Comparison of ENCODE assay signal across 9 cellular contexts in genomic region chr1:200837931-200838571, GRCh38. TPM values are rescaled to one million over a fixed set of nuclear protein-coding genes. Genes with fewer than 3 reads are reported as not detected.
DNase-seq lines count a peak whose midpoint lies in the region; ATAC-seq and TF ChIP-seq lines count a peak whose summit lies in the region.
"Had no signal": no experiment of that assay in that cellular context is flagged by ENCODE, and none has a peak within 500 bp of the region (broad histone marks: within the 10 kb centered on the region; RNA-seq: fewer than 3 reads in every experiment).

No MANE protein-coding gene starts in this region.

- TF ChIP-seq CTCF in MCF 10A (IDR thresholded peaks at IDR 0.05; ENCODE audit: unreplicated experiment) (peak; percentile 67), breast epithelium (IDR thresholded peaks at IDR 0.05) (peak in 1 of 3 donors; percentile 36), Panc1 (IDR thresholded peaks at IDR 0.05) (peak; percentile 43; the same call in 1 of the 2 replicates), type B pancreatic cell (conservative IDR thresholded peaks at IDR 0.05) (peak; percentile 72)

- in situ Hi-C loops in Panc1 (cut with HindIII; ENCODE audit: low pct_unique_long_range_greater_than_20kb, low sequenced_read_pairs) = no loop called here

- H3K36me3 ChIP-seq in breast epithelium (no peaks in the 10 kb centered on the region), Panc1 (ENCODE audit: control insufficient read depth, insufficient read depth, low read length) (peaks cover 5% of the 10 kb centered on the region; the same call in 1 of the 2 replicates)
- no peaks in the 10 kb centered on the region for H3K36me3 ChIP-seq in naive thymus-derived CD4-positive, alpha-beta T cell (ENCODE audit: control insufficient read depth in 2 of 3, insufficient read depth in 3 of 3, low read length in 3 of 3)

- CTCF ChIA-PET in MCF 10A (lab: Yijun Ruan, JAX) (interaction anchor here (0.5 to 9.5 kb wide), 37 partner anchors 10 to 470 kb away, joined by 3 to 84 read pairs (median 3); partner anchors contain the start of gene KIF14), Panc1 (lab: Charles Lee) (no interaction called here)
- CTCF ChIA-PET in naive thymus-derived CD4-positive, alpha-beta T cell (lab: Charles Lee) = no interaction called here

- peaks cover 50% of the 10 kb centered on the region for H3K36me3 Mint-ChIP-seq in MCF 10A (ENCODE audit: insufficient read depth, unreplicated experiment)
- peaks cover 33% of the 10 kb centered on the region for H3K36me3 Mint-ChIP-seq in type B pancreatic cell
- peaks cover 0 to 27% (median 24%) of the 10 kb centered on the region in 5 donors for H3K36me3 Mint-ChIP-seq in naive thymus-derived CD4-positive, alpha-beta T cell

- no peak overlapping the region for H3K4me3 ChIP-seq in breast epithelium
- H3K4me3 ChIP-seq in Panc1 (ENCODE audit: low read depth in 2 of 2, low read length in 2 of 2) = no peak overlapping the region
- H3K4me3 ChIP-seq in naive thymus-derived CD4-positive, alpha-beta T cell (ENCODE audit: low read length) = no peak overlapping the region

- H3K27ac Mint-ChIP-seq in MCF 10A (ENCODE audit: low read depth, unreplicated experiment) = no peak overlapping the region
- H3K27ac Mint-ChIP-seq in type B pancreatic cell = no peak overlapping the region
- H3K27ac Mint-ChIP-seq in naive thymus-derived CD4-positive, alpha-beta T cell = no peak overlapping the region
- H3K27ac Mint-ChIP-seq: IgD-negative memory B cell had no signal

- H3K9me3 Mint-ChIP-seq in MCF 10A (ENCODE audit: unreplicated experiment) = no peaks in the 10 kb centered on the region
- peaks cover 6% of the 10 kb centered on the region for H3K9me3 Mint-ChIP-seq in type B pancreatic cell
- H3K9me3 Mint-ChIP-seq in naive thymus-derived CD4-positive, alpha-beta T cell = peaks cover 0 to 9% (median 0%) of the 10 kb centered on the region in 11 donors
- H3K9me3 Mint-ChIP-seq: IgD-negative memory B cell had no signal

- H3K27me3 ChIP-seq in breast epithelium (no peaks in the 10 kb centered on the region), Panc1 (ENCODE audit: control insufficient read depth, insufficient read depth, low read length) (no peaks in the 10 kb centered on the region)
- no peaks in the 10 kb centered on the region for H3K27me3 ChIP-seq in naive thymus-derived CD4-positive, alpha-beta T cell (ENCODE audit: control insufficient read depth in 2 of 2, insufficient read depth in 2 of 2, low read length in 2 of 2)

- no peak overlapping the region for H3K4me3 Mint-ChIP-seq in MCF 10A (ENCODE audit: unreplicated experiment)
- H3K4me3 Mint-ChIP-seq in type B pancreatic cell = no peak overlapping the region
- no peak overlapping the region for H3K4me3 Mint-ChIP-seq in naive thymus-derived CD4-positive, alpha-beta T cell
- H3K4me3 Mint-ChIP-seq: IgD-negative memory B cell had no signal

- TF ChIP-seq POLR2A in breast epithelium (IDR thresholded peaks at IDR 0.05) = no peak

- POLR2A ChIA-PET in MCF 10A (lab: Yijun Ruan, JAX) (interaction anchor here (0.6 to 2.6 kb wide), 8 partner anchors 8 to 280 kb away, joined by 3 to 14 read pairs (median 4); partner anchors contain the start of genes CAMSAP2 and DDX59), Panc1 (lab: Charles Lee) (no interaction called here)
- POLR2A ChIA-PET in naive thymus-derived CD4-positive, alpha-beta T cell (lab: Charles Lee) = no interaction called here

- peaks cover 16% of the 10 kb centered on the region for H3K4me1 Mint-ChIP-seq in MCF 10A (ENCODE audit: insufficient read depth, unreplicated experiment)
- no peaks in the 10 kb centered on the region for H3K4me1 Mint-ChIP-seq in type B pancreatic cell (ENCODE audit: unreplicated experiment)
- H3K4me1 Mint-ChIP-seq in naive thymus-derived CD4-positive, alpha-beta T cell = peaks cover 0 to 1% (median 0%) of the 10 kb centered on the region in 7 donors
- H3K4me1 Mint-ChIP-seq: IgD-negative memory B cell had no signal

- ATAC-seq in Panc1 (no peak), GM21515 (IDR thresholded peaks at IDR 0.05; ENCODE audit: unreplicated experiment) (no peak)
- no peak for ATAC-seq in naive thymus-derived CD4-positive, alpha-beta T cell

- H3K9me3 ChIP-seq in breast epithelium (no peaks in the 10 kb centered on the region), Panc1 (ENCODE audit: control insufficient read depth, insufficient read depth, low read depth, low read length) (no peaks in the 10 kb centered on the region)
- no peaks in the 10 kb centered on the region for H3K9me3 ChIP-seq in naive thymus-derived CD4-positive, alpha-beta T cell (ENCODE audit: control insufficient read depth in 2 of 3, low read length in 3 of 3)

- BruUV-seq in MCF 10A (replicated peaks; lab: Mats Ljungman, UMichigan) = no TSS peak
- BruUV-seq in Panc1 (replicated peaks; lab: Mats Ljungman, UMichigan) = no TSS peak

- H3K27me3 Mint-ChIP-seq in MCF 10A (ENCODE audit: insufficient read depth, unreplicated experiment) (no peaks in the 10 kb centered on the region), type B pancreatic cell (no peaks in the 10 kb centered on the region)
- no peaks in the 10 kb centered on the region for H3K27me3 Mint-ChIP-seq in naive thymus-derived CD4-positive, alpha-beta T cell
- H3K27me3 Mint-ChIP-seq: IgD-negative memory B cell had no signal

- H3K27ac ChIP-seq in breast epithelium (no peak overlapping the region), Panc1 (ENCODE audit: low read length) (no peak overlapping the region)
- no peak overlapping the region for H3K27ac ChIP-seq in naive thymus-derived CD4-positive, alpha-beta T cell (ENCODE audit: low read depth, low read length)

- H3K4me1 ChIP-seq in breast epithelium = no peaks in the 10 kb centered on the region
- H3K4me1 ChIP-seq in Panc1 (ENCODE audit: control insufficient read depth, insufficient read depth, low read length) = no peaks in the 10 kb centered on the region
- no peaks in the 10 kb centered on the region for H3K4me1 ChIP-seq in naive thymus-derived CD4-positive, alpha-beta T cell (ENCODE audit: control insufficient read depth in 2 of 2, insufficient read depth in 2 of 2, low read length in 2 of 2)

- DNase-seq in MCF 10A (ENCODE audit: unreplicated experiment) = peak; percentile 45
- no peak for DNase-seq in breast epithelium (ENCODE audit: low spot score in 2 of 2)
- DNase-seq in Panc1 (ENCODE audit: low read depth, low spot score) = no peak
- DNase-seq in fibroblast of peridontal ligament (ENCODE audit: extremely low read depth) = peak; percentile 53
- no peak for DNase-seq in type B pancreatic cell (ENCODE audit: extremely low spot score, unreplicated experiment)
- DNase-seq in naive thymus-derived CD4-positive, alpha-beta T cell = no peak
- no peak for DNase-seq in head of caudate nucleus

- intact Hi-C loops in MCF 10A (cut with micrococcal nuclease) = loop anchor here (1.0 kb wide), 4 partner anchors 205 to 279 kb away; no protein-coding TSS in a partner anchor
- intact Hi-C loops in breast epithelium (cut with DNase I; ENCODE audit: low total_unique reads) = no loop called here
- intact Hi-C loops in Panc1 (cut with micrococcal nuclease; ENCODE audit: unreplicated experiment) = loop anchor here (10.0 kb wide), 1 partner anchor 213 kb away; the partner anchor contains the start of gene KIF14
- intact Hi-C loops in naive thymus-derived CD4-positive, alpha-beta T cell (cut with micrococcal nuclease) = no loop called here
- intact Hi-C loops in head of caudate nucleus (cut with DNase I) = no loop called here

RNA-seq across cellular contexts. Expression of gene GPR25, which starts 34.7 kb away (rescaled TPM):
- total RNA-seq in MCF 10A (2022) = 0.25 and 0.68 TPM in 2 replicates
- total RNA-seq in breast epithelium = under 1 TPM in 1 of 3 donors, not detected in 2; 0.29 TPM
- total RNA-seq in Panc1 (2021; ENCODE audit: unreplicated experiment) = not detected
- not detected for polyA plus RNA-seq in Panc1 (2012; ENCODE audit: insufficient read length)
- not detected in 2 replicates for total RNA-seq in type B pancreatic cell (ENCODE audit: low replicate concordance)
- 1 to 10 TPM in 2 of 5 experiments, under 1 TPM in 2, not detected in 1; 0.48 to 1.3 (median 0.95) TPM for total RNA-seq in naive thymus-derived CD4-positive, alpha-beta T cell
- 1 to 10 TPM in 1 of 2 donors, under 1 TPM in 1; 0.66 to 1.8 TPM for polyA plus RNA-seq in naive thymus-derived CD4-positive, alpha-beta T cell

RNA-seq across cellular contexts. Expression of gene INAVA, which starts 56.6 kb away (rescaled TPM):
- total RNA-seq in MCF 10A (2022) = 25.1 and 30.5 TPM in 2 replicates
- total RNA-seq in breast epithelium = 1 to 10 TPM in 2 of 3 donors, not detected in 1; 1.0 to 7.5 TPM
- total RNA-seq in Panc1 (2021; ENCODE audit: unreplicated experiment) = 3.6 TPM
- 3.3 TPM for polyA plus RNA-seq in Panc1 (2012; ENCODE audit: insufficient read length)
- 37.6 and 38.4 TPM in 2 replicates for total RNA-seq in type B pancreatic cell (ENCODE audit: low replicate concordance)
- total RNA-seq in naive thymus-derived CD4-positive, alpha-beta T cell = under 1 TPM in 1 of 5 experiments, not detected in 4; 0.51 TPM
- polyA plus RNA-seq in naive thymus-derived CD4-positive, alpha-beta T cell = not detected
- polyA plus RNA-seq: IgD-negative memory B cell had no signal

Comparison
In these comparisons a context has a peak if more than half of its experiments do, and no peak if none do; other contexts are left out.
1. DNase-seq: peak in MCF 10A (single experiment) and fibroblast of peridontal ligament (single experiment); none in breast epithelium (0 of 2), Panc1 (single experiment), type B pancreatic cell (single experiment), naive thymus-derived CD4-positive, alpha-beta T cell (0 of 9) and head of caudate nucleus (0 of 42).
2. intact Hi-C loops: an anchor here in MCF 10A (1.0 kb wide) and Panc1 (10.0 kb wide); none called in breast epithelium, naive thymus-derived CD4-positive, alpha-beta T cell and head of caudate nucleus.